ENCODE assay signal across 38 cellular contexts in genomic region chr4:36174570-36174969, GRCh38.
"Had no signal": no experiment of that assay in that cellular context is flagged by ENCODE, and none has a peak within 500 bp of the region (broad histone marks: within the 10 kb centered on the region; RNA-seq: fewer than 3 reads in every experiment).

No MANE protein-coding gene starts in this region.

- H3K27ac Mint-ChIP-seq: activated B cell treated with CpG ODN at 0.5 μM for 24 hours; activated CD8-positive, alpha-beta T cell treated with anti-CD3 and anti-CD28 coated beads for 36 hours; activated naive CD4-positive, alpha-beta T cell treated with anti-CD3 and anti-CD28 coated beads for 36 hours; activated naive CD4-positive, alpha-beta T cell treated with anti-CD3 and anti-CD28 coated beads, Interleukin-2, amount 50 U/mL, for 24 hours; activated naive CD8-positive, alpha-beta T cell treated with anti-CD3 and anti-CD28 coated beads for 36 hours; activated naive CD8-positive, alpha-beta T cell treated with anti-CD3 and anti-CD28 coated beads, Interleukin-2, amount 50 U/mL, for 24 hours; activated T-helper 1 cell treated with anti-CD3 and anti-CD28 coated beads, Interleukin-12 subunit alpha, Interleukin-12 subunit beta, Interleukin-2, Interleukin-4 antibody, amounts not matched to agents 30 ng/mL and 10 ng/mL and 1 ng/mL, durations not matched to agents 14 hours and 24 hours and 36 hours; activated T-helper 2 cell treated with anti-CD3 and anti-CD28 coated beads, Interferon-gamma antibody, Interleukin-2, Interleukin-4, amounts not matched to agents 10 μg/mL and 5 μg/mL and 100 μg/mL, durations not matched to agents 14 hours and 24 hours and 36 hours; dendritic cell treated with granulocyte-macrophage colony-stimulating factor and Interleukin-4, amounts not matched to agents 40 ng/mL and 50 ng/mL, for 4 days; T-helper 17 cell; T-helper 2 cell treated with Interferon-gamma antibody and Interleukin-4, amounts not matched to agents 5 μg/mL and 100 μg/mL, for 36 hours had no signal

- H3K4me1 Mint-ChIP-seq: activated B cell treated with CpG ODN at 0.5 μM for 24 hours; activated naive CD4-positive, alpha-beta T cell treated with anti-CD3 and anti-CD28 coated beads, Interleukin-2, amount 50 U/mL, for 24 hours had no signal

- H3K9me3 ChIP-seq: adrenal gland, body of pancreas, esophagus muscularis mucosa, gastrocnemius medialis, heart left ventricle had no signal

- H3K4me3 Mint-ChIP-seq: activated B cell treated with CpG ODN at 0.5 μM for 24 hours; activated CD8-positive, alpha-beta T cell treated with anti-CD3 and anti-CD28 coated beads for 36 hours; activated naive CD4-positive, alpha-beta T cell treated with anti-CD3 and anti-CD28 coated beads for 36 hours; activated naive CD4-positive, alpha-beta T cell treated with anti-CD3 and anti-CD28 coated beads, Interleukin-2, amount 50 U/mL, for 24 hours; activated naive CD8-positive, alpha-beta T cell treated with anti-CD3 and anti-CD28 coated beads for 36 hours; activated naive CD8-positive, alpha-beta T cell treated with anti-CD3 and anti-CD28 coated beads, Interleukin-2, amount 50 U/mL, for 24 hours; activated T-cell treated with anti-CD3 and anti-CD28 coated beads, Interleukin-2, amount 50 U/mL, for 4 hours; activated T-helper 1 cell treated with anti-CD3 and anti-CD28 coated beads, Interleukin-12 subunit alpha, Interleukin-12 subunit beta, Interleukin-2, Interleukin-4 antibody, amounts not matched to agents 30 ng/mL and 10 ng/mL and 1 ng/mL, durations not matched to agents 14 hours and 24 hours and 36 hours; dendritic cell treated with granulocyte-macrophage colony-stimulating factor and Interleukin-4, amounts not matched to agents 40 ng/mL and 50 ng/mL, for 4 days; T-helper 17 cell; T-helper 2 cell treated with Interferon-gamma antibody and Interleukin-4, amounts not matched to agents 5 μg/mL and 100 μg/mL, for 36 hours had no signal

- H3K36me3 ChIP-seq: adrenal gland, esophagus muscularis mucosa, gastrocnemius medialis, WERI-Rb-1 had no signal

- DNase-seq: activated B cell treated with CpG ODN at 0.5 μM for 24 hours; activated CD4-positive, alpha-beta T cell treated with anti-CD3 and anti-CD28 coated beads for 48 hours; activated CD4-positive, alpha-beta T cell treated with anti-CD3 and anti-CD28 coated beads, Interleukin-2, amount 50 U/mL, for 1 hour; activated CD4-positive, alpha-beta T cell treated with anti-CD3 and anti-CD28 coated beads, Interleukin-2, amount 50 U/mL, for 48 hours; activated CD8-positive, alpha-beta memory T cell treated with anti-CD3 and anti-CD28 coated beads for 24 hours; activated CD8-positive, alpha-beta memory T cell treated with anti-CD3 and anti-CD28 coated beads, Interleukin-2, amount 50 U/mL, for 4 hours; activated effector memory CD4-positive, alpha-beta T cell treated with anti-CD3 and anti-CD28 coated beads, Interleukin-2, amount 50 U/mL, for 16 hours; activated naive CD4-positive, alpha-beta T cell treated with anti-CD3 and anti-CD28 coated beads for 36 hours; activated naive CD8-positive, alpha-beta T cell treated with anti-CD3 and anti-CD28 coated beads for 36 hours; activated naive CD8-positive, alpha-beta T cell treated with anti-CD3 and anti-CD28 coated beads, Interleukin-2, amount 50 U/mL, for 24 hours; activated T-cell treated with anti-CD3 and anti-CD28 coated beads for 4 hours; activated T-cell treated with anti-CD3 and anti-CD28 coated beads, Interleukin-2, amount 50 U/mL, for 4 hours; adrenal gland; amygdala; aorta; body of pancreas; caudate nucleus; effector CD4-positive, alpha-beta T cell; effector memory CD8-positive, alpha-beta T cell; erythroblast; foreskin keratinocyte; gastrocnemius medialis; glutamatergic neuron; heart left ventricle; SW 1271; T-helper 1 cell; T-helper 17 cell; T1000; WERI-Rb-1 had no signal

- H3K9me3 Mint-ChIP-seq: activated B cell treated with CpG ODN at 0.5 μM for 24 hours; activated CD8-positive, alpha-beta T cell treated with anti-CD3 and anti-CD28 coated beads for 36 hours; activated naive CD4-positive, alpha-beta T cell treated with anti-CD3 and anti-CD28 coated beads for 36 hours; activated naive CD4-positive, alpha-beta T cell treated with anti-CD3 and anti-CD28 coated beads, Interleukin-2, amount 50 U/mL, for 24 hours; activated naive CD8-positive, alpha-beta T cell treated with anti-CD3 and anti-CD28 coated beads for 36 hours; activated naive CD8-positive, alpha-beta T cell treated with anti-CD3 and anti-CD28 coated beads, Interleukin-2, amount 50 U/mL, for 24 hours; activated T-cell treated with anti-CD3 and anti-CD28 coated beads, Interleukin-2, amount 50 U/mL, for 4 hours; activated T-helper 1 cell treated with anti-CD3 and anti-CD28 coated beads, Interleukin-12 subunit alpha, Interleukin-12 subunit beta, Interleukin-2, Interleukin-4 antibody, amounts not matched to agents 30 ng/mL and 10 ng/mL and 1 ng/mL, durations not matched to agents 14 hours and 24 hours and 36 hours; activated T-helper 2 cell treated with anti-CD3 and anti-CD28 coated beads, Interferon-gamma antibody, Interleukin-2, Interleukin-4, amounts not matched to agents 10 μg/mL and 5 μg/mL and 100 μg/mL, durations not matched to agents 14 hours and 24 hours and 36 hours; dendritic cell treated with granulocyte-macrophage colony-stimulating factor and Interleukin-4, amounts not matched to agents 40 ng/mL and 50 ng/mL, for 4 days; effector memory CD8-positive, alpha-beta T cell had no signal

- H3K27me3 ChIP-seq: adrenal gland, body of pancreas, esophagus muscularis mucosa, foreskin keratinocyte, gastrocnemius medialis, heart left ventricle had no signal

- H3K27me3 Mint-ChIP-seq: activated B cell treated with CpG ODN at 0.5 μM for 24 hours; activated CD8-positive, alpha-beta T cell treated with anti-CD3 and anti-CD28 coated beads for 36 hours; activated naive CD4-positive, alpha-beta T cell treated with anti-CD3 and anti-CD28 coated beads, Interleukin-2, amount 50 U/mL, for 24 hours; activated naive CD8-positive, alpha-beta T cell treated with anti-CD3 and anti-CD28 coated beads for 36 hours; activated naive CD8-positive, alpha-beta T cell treated with anti-CD3 and anti-CD28 coated beads, Interleukin-2, amount 50 U/mL, for 24 hours; dendritic cell treated with granulocyte-macrophage colony-stimulating factor and Interleukin-4, amounts not matched to agents 40 ng/mL and 50 ng/mL, for 4 days; effector memory CD8-positive, alpha-beta T cell; T-helper 17 cell had no signal

- ATAC-seq: activated CD4-positive, CD25-positive, alpha-beta regulatory T cell treated with anti-CD3 and anti-CD28 coated beads, Interleukin-2, amount 50 U/mL, for 24 hours; activated CD8-positive, alpha-beta T cell treated with anti-CD3 and anti-CD28 coated beads for 36 hours; activated naive CD8-positive, alpha-beta T cell treated with anti-CD3 and anti-CD28 coated beads, Interleukin-2, amount 50 U/mL, for 24 hours; activated T-cell treated with anti-CD3 and anti-CD28 coated beads, Interleukin-2, amount 50 U/mL, for 4 hours; body of pancreas; effector memory CD8-positive, alpha-beta T cell; foreskin keratinocyte; gastrocnemius medialis; heart left ventricle; T-helper 17 cell had no signal

- H3K4me3 ChIP-seq: adrenal gland, body of pancreas, coronary artery, esophagus muscularis mucosa, gastrocnemius medialis, heart left ventricle had no signal

- H3K27ac ChIP-seq: adrenal gland, body of pancreas, coronary artery, esophagus muscularis mucosa, foreskin keratinocyte, gastrocnemius medialis, heart left ventricle, WERI-Rb-1 had no signal

- H3K4me1 ChIP-seq: adrenal gland, esophagus muscularis mucosa, foreskin keratinocyte, gastrocnemius medialis, heart left ventricle had no signal
